In the genomic region with DNA sequence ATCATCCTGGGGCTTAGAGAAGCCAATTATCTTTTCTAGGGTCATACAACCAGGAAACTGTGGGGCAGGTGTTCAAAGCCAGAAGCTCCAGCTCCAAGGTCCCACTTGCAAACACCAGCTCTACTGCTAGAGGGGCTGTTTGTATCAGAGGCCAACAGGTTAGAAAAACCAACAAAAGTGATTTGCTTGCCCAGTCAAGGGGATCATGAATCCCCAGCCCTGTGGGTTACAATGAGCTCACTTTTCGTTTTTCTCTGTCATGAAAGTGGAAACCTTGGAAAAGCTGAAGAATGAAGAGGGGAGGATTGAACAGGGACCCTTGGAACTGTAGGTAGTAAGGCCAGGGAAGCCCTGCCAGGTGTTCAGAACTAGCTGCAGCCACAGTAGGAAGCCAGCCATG, we compare ENCODE assay signal across 15 cellular contexts.
DNase-seq lines count a peak whose midpoint lies in the region; ATAC-seq, FAIRE-seq and TF ChIP-seq lines count a peak whose summit lies in the region.
"Had no signal": no experiment of that assay in that cellular context is flagged by ENCODE, and none has a peak within 500 bp of the region (broad histone marks: within the 10 kb centered on the region; RNA-seq: fewer than 3 reads in every experiment).

No MANE protein-coding gene starts in this region.

- H3K27ac ChIP-seq in PC-3 (ENCODE audit: low read length), result no peak overlapping the region
- H3K27ac ChIP-seq: 22Rv1, C4-2B had no signal

- no peaks in the 10 kb centered on the region for H3K36me3 Mint-ChIP-seq in nephron (ENCODE audit: low read depth)
- H3K36me3 Mint-ChIP-seq in type B pancreatic cell, result no peaks in the 10 kb centered on the region

- FAIRE-seq in urothelium cell line (lab: Jason Lieb, UNC), result no peak

- no peaks in the 10 kb centered on the region for H3K9me2 ChIP-seq in PC-3 (replicated peaks; ENCODE audit: low read length)

- H3F3A ChIP-seq in PC-3 (ENCODE audit: low read length, unreplicated experiment), result no peaks in the 10 kb centered on the region

- POLR2A ChIA-PET in PC-3 (lab: Charles Lee; ENCODE audit: unreplicated experiment), result no interaction called here

- no peak overlapping the region for H3K4me3 ChIP-seq in PC-3 (ENCODE audit: low read length)

- H3K9me3 ChIP-seq in PC-3 (ENCODE audit: low read length), result no peaks in the 10 kb centered on the region

- H3K27ac Mint-ChIP-seq in nephron (peak overlapping the region; percentile 82 to 91 (median 90)), type B pancreatic cell (peak overlapping the region; percentile 94)

- H3K36me3 ChIP-seq in PC-3 (ENCODE audit: low read depth, low read length), result no peaks in the 10 kb centered on the region

- H3K79me2 ChIP-seq in PC-3 (ENCODE audit: low read length), result no peaks in the 10 kb centered on the region

- no peak overlapping the region for H2AFZ ChIP-seq in PC-3 (ENCODE audit: low read length)

- H3K27me3 Mint-ChIP-seq in nephron (ENCODE audit: low read depth) (no peaks in the 10 kb centered on the region), type B pancreatic cell (no peaks in the 10 kb centered on the region)

- H4K20me1 ChIP-seq in PC-3 (ENCODE audit: low read length), result no peaks in the 10 kb centered on the region

- DNase-seq in NCI-H2029 (lab: John Stamatoyannopoulos, UW) (peak; percentile 44), NCI-H2029 treated with DMSO at 0.1 percent for 48 hours (lab: John Stamatoyannopoulos, UW) (no peak), type B pancreatic cell (ENCODE audit: extremely low spot score, unreplicated experiment) (no peak), PC-3 (no peak), urothelium cell line (ENCODE audit: low spot score) (no peak), NCI-H187 treated with DMSO at 0.1 percent for 48 hours (lab: John Stamatoyannopoulos, UW) (no peak)
- DNase-seq: HCEC 1CT, NCI-H1436, NCI-H345, NCI-H748 treated with DMSO at 0.1 percent for 48 hours, SHP77 treated with DMSO at 0.1 percent for 48 hours had no signal

- H3K4me1 ChIP-seq in PC-3 (ENCODE audit: insufficient read depth, low read length), result no peaks in the 10 kb centered on the region

- ATAC-seq in esophagus mucosa (peak; percentile 25), PC-3 (no peak)

- TF ChIP-seq CTCF in nephron (IDR thresholded peaks at IDR 0.05; ENCODE audit: unreplicated experiment in 3 of 3) (no peak), type B pancreatic cell (conservative IDR thresholded peaks at IDR 0.05) (no peak), PC-3 (conservative IDR thresholded peaks at IDR 0.05; ENCODE audit: low read depth, low read length) (no peak)

- H3K9me3 Mint-ChIP-seq in nephron (no peaks in the 10 kb centered on the region), type B pancreatic cell (peaks cover 10% of the 10 kb centered on the region)

- intact Hi-C loops in PC-3 (cut with micrococcal nuclease), result no loop called here

- peaks cover 31% of the 10 kb centered on the region for H3K4me1 Mint-ChIP-seq in nephron
- peaks cover 26% of the 10 kb centered on the region for H3K4me1 Mint-ChIP-seq in type B pancreatic cell (ENCODE audit: unreplicated experiment)

- H3K4me3 Mint-ChIP-seq in nephron (no peak overlapping the region), type B pancreatic cell (no peak overlapping the region)

- no peak overlapping the region for H3K9ac ChIP-seq in PC-3 (ENCODE audit: low read length)

- CTCF ChIA-PET in PC-3 (lab: Charles Lee), result no interaction called here

- no peak overlapping the region for H3K4me2 ChIP-seq in PC-3 (ENCODE audit: low read length)

- no TSS peak for BruUV-seq in PC-3 (replicated peaks; lab: Mats Ljungman, UMichigan)

- H3K27me3 ChIP-seq in PC-3 (ENCODE audit: low read length), result no peaks in the 10 kb centered on the region
